ENCODE assay signal across 1 cellular context in the genomic region with DNA sequence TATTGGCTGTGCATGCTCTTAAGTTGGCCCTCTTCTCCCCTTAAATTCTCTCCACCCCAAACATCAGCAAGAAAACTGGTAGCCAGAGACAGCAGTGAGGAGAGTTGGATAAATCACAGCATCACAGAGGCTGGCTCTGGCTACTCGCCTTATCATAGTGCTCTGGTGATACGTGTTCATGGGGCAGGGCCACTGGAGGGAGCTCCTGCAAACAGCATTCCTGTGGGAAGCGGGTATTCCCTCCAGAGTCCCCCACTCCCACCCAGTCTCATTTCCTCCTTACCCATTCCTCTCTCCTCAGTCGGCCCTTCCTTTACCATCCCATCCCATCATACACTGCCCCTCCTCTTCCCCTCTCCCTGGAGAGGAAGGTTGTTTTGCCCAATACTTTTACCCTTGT.
TF ChIP-seq lines count a peak whose summit lies in the region.

No MANE protein-coding gene starts in this region.

TF ChIP-seq in H1, 55 proteins besides CTCF, POLR2A, EP300 and RAD21 (continued from another document):
- TF ChIP-seq PHF8 (conservative IDR thresholded peaks at IDR 0.05; ENCODE audit: low read depth, low read length) (no peak), TEAD4 (IDR thresholded peaks at IDR 0.05; ENCODE audit: low read depth, low read length) (peak; percentile 78)
